1 cellular context compared by ENCODE assay signal in genomic region chr11:133969072-133969471, GRCh38.
TF ChIP-seq lines count a peak whose summit lies in the region.

No MANE protein-coding gene starts in this region.

TF ChIP-seq in HepG2, 621 proteins besides CTCF, POLR2A, EP300 and RAD21:
- TF ChIP-seq ZNF484 (CRISPR knock-in tag; IDR thresholded peaks at IDR 0.05; ENCODE audit: borderline replicate concordance, low read depth), result no peak
- peak; percentile 93 for TF ChIP-seq CREB1 (IDR thresholded peaks at IDR 0.05)
- no peak for TF ChIP-seq CREB1 (CRISPR knock-in tag; IDR thresholded peaks at IDR 0.05)
- peak; percentile 98 for TF ChIP-seq ATF7 (IDR thresholded peaks at IDR 0.05)
- no peak for TF ChIP-seq ATF7 (CRISPR knock-in tag; IDR thresholded peaks at IDR 0.05)
- no peak for TF ChIP-seq AHDC1 (CRISPR knock-in tag; IDR thresholded peaks at IDR 0.05; ENCODE audit: borderline replicate concordance)
